Comparison of ENCODE assay signal across 1 cellular context in genomic region chr5:112707187-112708179, GRCh38.
TF ChIP-seq lines count a peak whose summit lies in the region.

No MANE protein-coding gene starts in this region.

TF ChIP-seq in K562, 482 proteins besides CTCF, POLR2A, EP300 and RAD21 (continued from another document and continues in another):
- TF ChIP-seq CREB5 (CRISPR knock-in tag; IDR thresholded peaks at IDR 0.05) (no peak), MAFG (tag; conservative IDR thresholded peaks at IDR 0.05) (no peak), PYGO2 (tag; IDR thresholded peaks at IDR 0.05) (no peak), XRCC5 (IDR thresholded peaks at IDR 0.05; ENCODE audit: low read depth, low read length) (no peak), AFF1 (IDR thresholded peaks at IDR 0.05; ENCODE audit: low read depth in 1 of 2, partially characterized antibody in 2 of 2) (no peak), NCOA4 (IDR thresholded peaks at IDR 0.05; ENCODE audit: partially characterized antibody) (no peak), ZNF583 (CRISPR knock-in tag; IDR thresholded peaks at IDR 0.05) (no peak), ZNF699 (CRISPR knock-in tag; IDR thresholded peaks at IDR 0.05; ENCODE audit: insufficient replicate concordance) (no peak), STAG1 (CRISPR knock-in tag; IDR thresholded peaks at IDR 0.05; ENCODE audit: borderline replicate concordance) (no peak), USF1 (CRISPR knock-in tag; IDR thresholded peaks at IDR 0.05) (no peak; the same call in 1 of the 2 replicates), NCOA6 (IDR thresholded peaks at IDR 0.05) (no peak), GATA2 (CRISPR knock-in tag; IDR thresholded peaks at IDR 0.05) (no peak), ZSCAN29 (IDR thresholded peaks at IDR 0.05) (no peak), ZNF143 (CRISPR knock-in tag; IDR thresholded peaks at IDR 0.05) (peak; percentile 65; the same call in 1 of the 2 replicates), TSC22D4 (tag; IDR thresholded peaks at IDR 0.05) (no peak), TAF9B (IDR thresholded peaks at IDR 0.05; ENCODE audit: partially characterized antibody) (peak; percentile 85), CBX5 (IDR thresholded peaks at IDR 0.05; ENCODE audit: borderline replicate concordance, low read depth) (no peak), ARNT (IDR thresholded peaks at IDR 0.05) (no peak), THAP7 (CRISPR knock-in tag; IDR thresholded peaks at IDR 0.05) (no peak), KLF1 (tag; IDR thresholded peaks at IDR 0.05) (peak; percentile 54), ZNF274 (IDR thresholded peaks at IDR 0.05; ENCODE audit: borderline replicate concordance, low read depth, low read length) (no peak), SMAD1 (IDR thresholded peaks at IDR 0.05; ENCODE audit: low read depth, low read length, partially characterized antibody) (no peak), SP1 (CRISPR knock-in tag; IDR thresholded peaks at IDR 0.05) (peak; percentile 80), TRIM24 (IDR thresholded peaks at IDR 0.05) (no peak), RUNX1 (IDR thresholded peaks at IDR 0.05; ENCODE audit: low read depth) (no peak), BRCA1 (IDR thresholded peaks at IDR 0.05) (no peak), BRCA1 (CRISPR knock-in tag; IDR thresholded peaks at IDR 0.05) (no peak), HINFP (tag; conservative IDR thresholded peaks at IDR 0.05; ENCODE audit: low read depth) (peak; percentile 72), ZNF77 (CRISPR knock-in tag; IDR thresholded peaks at IDR 0.05) (0 out of 2 replicates have a peak, but pooled peaks have one; percentile 40), KDM5B (IDR thresholded peaks at IDR 0.05; ENCODE audit: insufficient replicate concordance, low read depth, low read length) (peak; percentile 98), HMG20B (CRISPR knock-in tag; IDR thresholded peaks at IDR 0.05) (no peak), ARID2 (IDR thresholded peaks at IDR 0.05) (no peak; the same call in 1 of the 2 replicates), RFX5 (IDR thresholded peaks at IDR 0.05; ENCODE audit: low read depth, low read length) (no peak), CEBPB (tag; IDR thresholded peaks at IDR 0.05) (no peak), ZNF644 (tag; IDR thresholded peaks at IDR 0.05; ENCODE audit: low read depth) (no peak), SRSF7 (optimal IDR thresholded peaks at IDR 0.05; ENCODE audit: low read depth, low read length) (no peak), HDAC1 (IDR thresholded peaks at IDR 0.05) (0 out of 4 replicates have a peak, but pooled peaks of 1 of the 2 experiments have one; percentile 60), MAFK (IDR thresholded peaks at IDR 0.05; ENCODE audit: low read length) (no peak), MIER1 (IDR thresholded peaks at IDR 0.05; ENCODE audit: low read depth) (no peak), TAF7 (tag; IDR thresholded peaks at IDR 0.05) (peak; percentile 33; the same call in 1 of the 2 replicates), PKNOX1 (IDR thresholded peaks at IDR 0.05) (no peak), ARHGAP35 (IDR thresholded peaks at IDR 0.05; ENCODE audit: partially characterized antibody) (no peak), ATF1 (CRISPR knock-in tag; IDR thresholded peaks at IDR 0.05) (no peak), ATF1 (tag; IDR thresholded peaks at IDR 0.05) (0 out of 2 replicates have a peak, but pooled peaks have one; percentile 37), TCF7L2 (IDR thresholded peaks at IDR 0.05; ENCODE audit: low read depth, low read length) (no peak), CHD1 (IDR thresholded peaks at IDR 0.05; ENCODE audit: low read length) (peak; percentile 71), NEUROD1 (IDR thresholded peaks at IDR 0.05; ENCODE audit: borderline replicate concordance, low read depth, low read length, partially characterized antibody) (no peak), CEBPG (CRISPR knock-in tag; IDR thresholded peaks at IDR 0.05) (0 out of 2 replicates have a peak, but pooled peaks have one; percentile 7), CEBPG (tag; conservative IDR thresholded peaks at IDR 0.05 in 1 of 2, IDR thresholded peaks at IDR 0.05 in 1 of 2) (no peak), NONO (IDR thresholded peaks at IDR 0.05; ENCODE audit: low read depth in 2 of 2, low read length in 1 of 2) (peak in 1 of 2 experiments; percentile 31; a peak in 1 of 4 replicates), HDAC8 (tag; IDR thresholded peaks at IDR 0.05) (no peak), CBFA2T2 (conservative IDR thresholded peaks at IDR 0.05) (no peak)
- TF ChIP-seq, protein P1, sequence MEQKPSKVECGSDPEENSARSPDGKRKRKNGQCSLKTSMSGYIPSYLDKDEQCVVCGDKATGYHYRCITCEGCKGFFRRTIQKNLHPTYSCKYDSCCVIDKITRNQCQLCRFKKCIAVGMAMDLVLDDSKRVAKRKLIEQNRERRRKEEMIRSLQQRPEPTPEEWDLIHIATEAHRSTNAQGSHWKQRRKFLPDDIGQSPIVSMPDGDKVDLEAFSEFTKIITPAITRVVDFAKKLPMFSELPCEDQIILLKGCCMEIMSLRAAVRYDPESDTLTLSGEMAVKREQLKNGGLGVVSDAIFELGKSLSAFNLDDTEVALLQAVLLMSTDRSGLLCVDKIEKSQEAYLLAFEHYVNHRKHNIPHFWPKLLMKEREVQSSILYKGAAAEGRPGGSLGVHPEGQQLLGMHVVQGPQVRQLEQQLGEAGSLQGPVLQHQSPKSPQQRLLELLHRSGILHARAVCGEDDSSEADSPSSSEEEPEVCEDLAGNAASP (IDR thresholded peaks at IDR 0.05), result no peak
- TF ChIP-seq, protein P2, sequence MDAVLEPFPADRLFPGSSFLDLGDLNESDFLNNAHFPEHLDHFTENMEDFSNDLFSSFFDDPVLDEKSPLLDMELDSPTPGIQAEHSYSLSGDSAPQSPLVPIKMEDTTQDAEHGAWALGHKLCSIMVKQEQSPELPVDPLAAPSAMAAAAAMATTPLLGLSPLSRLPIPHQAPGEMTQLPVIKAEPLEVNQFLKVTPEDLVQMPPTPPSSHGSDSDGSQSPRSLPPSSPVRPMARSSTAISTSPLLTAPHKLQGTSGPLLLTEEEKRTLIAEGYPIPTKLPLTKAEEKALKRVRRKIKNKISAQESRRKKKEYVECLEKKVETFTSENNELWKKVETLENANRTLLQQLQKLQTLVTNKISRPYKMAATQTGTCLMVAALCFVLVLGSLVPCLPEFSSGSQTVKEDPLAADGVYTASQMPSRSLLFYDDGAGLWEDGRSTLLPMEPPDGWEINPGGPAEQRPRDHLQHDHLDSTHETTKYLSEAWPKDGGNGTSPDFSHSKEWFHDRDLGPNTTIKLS (IDR thresholded peaks at IDR 0.05; ENCODE audit: borderline replicate concordance, low read depth), result peak; percentile 30; the same call in 1 of the 2 replicates
- TF ChIP-seq, protein P3, sequence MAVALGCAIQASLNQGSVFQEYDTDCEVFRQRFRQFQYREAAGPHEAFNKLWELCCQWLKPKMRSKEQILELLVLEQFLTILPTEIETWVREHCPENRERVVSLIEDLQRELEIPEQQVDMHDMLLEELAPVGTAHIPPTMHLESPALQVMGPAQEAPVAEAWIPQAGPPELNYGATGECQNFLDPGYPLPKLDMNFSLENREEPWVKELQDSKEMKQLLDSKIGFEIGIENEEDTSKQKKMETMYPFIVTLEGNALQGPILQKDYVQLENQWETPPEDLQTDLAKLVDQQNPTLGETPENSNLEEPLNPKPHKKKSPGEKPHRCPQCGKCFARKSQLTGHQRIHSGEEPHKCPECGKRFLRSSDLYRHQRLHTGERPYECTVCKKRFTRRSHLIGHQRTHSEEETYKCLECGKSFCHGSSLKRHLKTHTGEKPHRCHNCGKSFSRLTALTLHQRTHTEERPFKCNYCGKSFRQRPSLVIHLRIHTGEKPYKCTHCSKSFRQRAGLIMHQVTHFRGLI (CRISPR knock-in tag; IDR thresholded peaks at IDR 0.05), result peak; percentile 62; the same call in 1 of the 2 replicates
- TF ChIP-seq, protein P4, sequence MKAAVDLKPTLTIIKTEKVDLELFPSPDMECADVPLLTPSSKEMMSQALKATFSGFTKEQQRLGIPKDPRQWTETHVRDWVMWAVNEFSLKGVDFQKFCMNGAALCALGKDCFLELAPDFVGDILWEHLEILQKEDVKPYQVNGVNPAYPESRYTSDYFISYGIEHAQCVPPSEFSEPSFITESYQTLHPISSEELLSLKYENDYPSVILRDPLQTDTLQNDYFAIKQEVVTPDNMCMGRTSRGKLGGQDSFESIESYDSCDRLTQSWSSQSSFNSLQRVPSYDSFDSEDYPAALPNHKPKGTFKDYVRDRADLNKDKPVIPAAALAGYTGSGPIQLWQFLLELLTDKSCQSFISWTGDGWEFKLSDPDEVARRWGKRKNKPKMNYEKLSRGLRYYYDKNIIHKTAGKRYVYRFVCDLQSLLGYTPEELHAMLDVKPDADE (conservative IDR thresholded peaks at IDR 0.05; ENCODE audit: control insufficient read depth, low read depth, low read length), result 0 out of 2 replicates have a peak, but pooled peaks have one; percentile 51
